In genomic region chr19:572891-573825, GRCh38 we compare ENCODE assay signal across 8 cellular contexts. TPM values are rescaled to one million over a fixed set of nuclear protein-coding genes. Genes with fewer than 3 reads are reported as not detected.
A peak's percentile ranks its signal among the peaks of the same experiment; 100 is the strongest.
DNase-seq lines count a peak whose midpoint lies in the region; ATAC-seq, FAIRE-seq and TF ChIP-seq lines count a peak whose summit lies in the region.

No MANE protein-coding gene starts in this region.

- H3K27me3 ChIP-seq in MG63, result no peaks in the 10 kb centered on the region
- H3K27me3 ChIP-seq in iPS DF 6.9 (ENCODE audit: control insufficient read depth, insufficient read depth, low read length), result no peaks in the 10 kb centered on the region

- ATAC-seq in GM21390 (IDR thresholded peaks at IDR 0.05; ENCODE audit: unreplicated experiment), result peak; percentile 7
- no peak for ATAC-seq in activated CD4-positive, CD25-positive, alpha-beta regulatory T cell treated with anti-CD3 and anti-CD28 coated beads, Interleukin-2, amount 50 U/mL, for 24 hours

- peaks cover 7% of the 10 kb centered on the region for H3K4me1 ChIP-seq in iPS DF 6.9 (ENCODE audit: control insufficient read depth, insufficient read depth, low read length)

- peak overlapping the region; percentile 90 for H3K27ac ChIP-seq in angular gyrus (ENCODE audit: low read depth, low read length)
- H3K27ac ChIP-seq in iPS DF 6.9 (ENCODE audit: low read length), result no peak overlapping the region

- H3K9me3 ChIP-seq in MG63 (no peaks in the 10 kb centered on the region), iPS DF 6.9 (ENCODE audit: control insufficient read depth, insufficient read depth, low read length) (0 out of 2 replicates have a peak, but pooled peaks cover 2% of the 10 kb centered on the region)

- FAIRE-seq in D721Med (lab: Jason Lieb, UNC), result no peak

- WGBS in iPS DF 6.9 (ENCODE audit: insufficient coverage, insufficient read length), result no CpG with 5 or more reads among the region's 54 CpGs

- H3K4me3 ChIP-seq in MG63 (peak overlapping the region; percentile 69), iPS DF 6.9 (ENCODE audit: low read length) (peak overlapping the region; percentile 92), skeletal muscle cell (ENCODE audit: low read depth, low read length) (peak overlapping the region; percentile 97)

- peak; percentile 59 for DNase-seq in D721Med (ENCODE audit: insufficient read length, low spot score)
- peak; percentile 54 for DNase-seq in MG63
- no peak for DNase-seq in iPS DF 6.9 (ENCODE audit: low read depth, low spot score)
- DNase-seq in skeletal muscle cell (ENCODE audit: low read depth), result no peak
- no peak for DNase-seq in NCI-H2107 (lab: John Stamatoyannopoulos, UW)

- TF ChIP-seq CTCF in D721Med (IDR thresholded peaks at IDR 0.05; ENCODE audit: insufficient read depth, missing control alignments), result no peak

- H3K36me3 ChIP-seq in MG63 (no peaks in the 10 kb centered on the region; the same call in 1 of the 2 replicates), iPS DF 6.9 (ENCODE audit: control insufficient read depth, insufficient read depth, low read length) (peaks cover 8% of the 10 kb centered on the region; the same call in 1 of the 2 replicates)

RNA-seq across cellular contexts. Expression of gene BSG, which starts 0.8 kb away (rescaled TPM):
- 222 and 323 TPM in 2 replicates for total RNA-seq in MG63 (2014; rRNA removed; shearing (Covaris generic); ENCODE audit: low replicate concordance)

RNA-seq across cellular contexts. Expression of gene HCN2, which starts 16.5 kb away (rescaled TPM):
- total RNA-seq in MG63 (2014; rRNA removed; shearing (Covaris generic); ENCODE audit: low replicate concordance), result 0.46 TPM in 1 of 2 replicates, not detected in the other

RNA-seq across cellular contexts. Expression of gene GZMM, which starts 29.3 kb away (rescaled TPM):
- not detected in 2 replicates for total RNA-seq in MG63 (2014; rRNA removed; shearing (Covaris generic); ENCODE audit: low replicate concordance)

RNA-seq across cellular contexts. Expression of gene CDC34, which starts 41.6 kb away (rescaled TPM):
- 46.3 and 76.3 TPM in 2 replicates for total RNA-seq in MG63 (2014; rRNA removed; shearing (Covaris generic); ENCODE audit: low replicate concordance)

Comparison
In these comparisons a context has a peak if more than half of its experiments do, and no peak if none do; other contexts are left out.
1. DNase-seq: peak in D721Med (single experiment) and MG63 (single experiment); none in iPS DF 6.9 (single experiment), skeletal muscle cell (single experiment) and NCI-H2107 (single experiment).
2. Peak in every context shown above with its lines, with median percentiles within 50 percentile points of each other: H3K4me3 ChIP-seq.